Comparison of ENCODE assay signal across 8 cellular contexts in the genomic region with DNA sequence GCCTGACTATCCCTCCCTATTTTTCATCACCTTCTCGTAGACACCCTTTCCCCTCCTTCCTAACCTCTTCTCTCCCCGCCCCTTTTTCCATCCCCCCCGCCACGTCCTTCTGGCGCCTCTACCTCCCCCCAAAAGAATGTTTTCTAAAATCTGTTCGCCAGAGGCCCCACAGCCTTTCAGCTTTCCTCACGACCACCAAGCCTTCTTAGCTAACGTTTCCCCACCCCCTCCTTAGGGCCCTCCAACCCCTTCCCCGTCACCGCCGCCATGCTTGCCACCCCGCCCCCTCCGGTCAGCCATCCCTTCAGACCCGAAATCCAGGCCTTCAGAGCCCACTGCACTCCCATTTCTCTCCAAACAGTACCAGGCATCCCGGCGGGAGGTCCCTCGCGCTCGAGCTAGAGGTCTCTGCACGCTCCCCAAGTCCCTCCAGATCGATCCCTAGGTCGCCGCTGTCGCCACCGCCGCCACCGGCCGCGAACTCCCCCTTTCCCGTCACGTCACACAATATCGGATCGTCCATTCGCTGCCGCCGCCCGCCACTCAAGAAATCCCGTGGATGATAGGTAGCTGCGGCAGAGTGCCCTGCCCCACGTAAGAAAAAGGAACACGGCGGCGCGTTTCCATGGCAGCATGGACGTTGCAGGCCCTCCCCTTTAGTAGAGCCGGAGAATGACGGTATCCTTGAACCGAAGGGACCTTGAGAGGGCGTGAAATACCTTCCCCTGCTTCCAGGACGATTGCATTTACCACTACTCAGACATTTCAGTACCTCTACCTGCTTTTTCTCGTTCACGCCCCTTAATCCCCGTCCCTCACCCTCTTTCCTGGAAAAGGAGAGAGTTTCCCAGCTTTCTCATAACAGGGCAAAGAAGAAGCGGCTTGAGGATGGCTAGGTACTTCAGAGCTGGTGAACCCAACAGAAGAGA. TPM values are rescaled to one million over a fixed set of nuclear protein-coding genes. Genes with fewer than 3 reads are reported as not detected.
DNase-seq lines count a peak whose midpoint lies in the region; ATAC-seq and TF ChIP-seq lines count a peak whose summit lies in the region.

A gene with protein sequence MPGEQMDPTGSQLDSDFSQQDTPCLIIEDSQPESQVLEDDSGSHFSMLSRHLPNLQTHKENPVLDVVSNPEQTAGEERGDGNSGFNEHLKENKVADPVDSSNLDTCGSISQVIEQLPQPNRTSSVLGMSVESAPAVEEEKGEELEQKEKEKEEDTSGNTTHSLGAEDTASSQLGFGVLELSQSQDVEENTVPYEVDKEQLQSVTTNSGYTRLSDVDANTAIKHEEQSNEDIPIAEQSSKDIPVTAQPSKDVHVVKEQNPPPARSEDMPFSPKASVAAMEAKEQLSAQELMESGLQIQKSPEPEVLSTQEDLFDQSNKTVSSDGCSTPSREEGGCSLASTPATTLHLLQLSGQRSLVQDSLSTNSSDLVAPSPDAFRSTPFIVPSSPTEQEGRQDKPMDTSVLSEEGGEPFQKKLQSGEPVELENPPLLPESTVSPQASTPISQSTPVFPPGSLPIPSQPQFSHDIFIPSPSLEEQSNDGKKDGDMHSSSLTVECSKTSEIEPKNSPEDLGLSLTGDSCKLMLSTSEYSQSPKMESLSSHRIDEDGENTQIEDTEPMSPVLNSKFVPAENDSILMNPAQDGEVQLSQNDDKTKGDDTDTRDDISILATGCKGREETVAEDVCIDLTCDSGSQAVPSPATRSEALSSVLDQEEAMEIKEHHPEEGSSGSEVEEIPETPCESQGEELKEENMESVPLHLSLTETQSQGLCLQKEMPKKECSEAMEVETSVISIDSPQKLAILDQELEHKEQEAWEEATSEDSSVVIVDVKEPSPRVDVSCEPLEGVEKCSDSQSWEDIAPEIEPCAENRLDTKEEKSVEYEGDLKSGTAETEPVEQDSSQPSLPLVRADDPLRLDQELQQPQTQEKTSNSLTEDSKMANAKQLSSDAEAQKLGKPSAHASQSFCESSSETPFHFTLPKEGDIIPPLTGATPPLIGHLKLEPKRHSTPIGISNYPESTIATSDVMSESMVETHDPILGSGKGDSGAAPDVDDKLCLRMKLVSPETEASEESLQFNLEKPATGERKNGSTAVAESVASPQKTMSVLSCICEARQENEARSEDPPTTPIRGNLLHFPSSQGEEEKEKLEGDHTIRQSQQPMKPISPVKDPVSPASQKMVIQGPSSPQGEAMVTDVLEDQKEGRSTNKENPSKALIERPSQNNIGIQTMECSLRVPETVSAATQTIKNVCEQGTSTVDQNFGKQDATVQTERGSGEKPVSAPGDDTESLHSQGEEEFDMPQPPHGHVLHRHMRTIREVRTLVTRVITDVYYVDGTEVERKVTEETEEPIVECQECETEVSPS (N-terminal part only) (minus strand): TSS at position 484 of the 929 bp plus-strand sequence. CDS start 113 bp downstream, at position 371.

- H3K27me3 Mint-ChIP-seq in naive thymus-derived CD8-positive, alpha-beta T cell = no peaks in the 10 kb centered on the region
- H3K27me3 Mint-ChIP-seq in stimulated activated naive B cell treated with anti-CD40 and anti-IgM and Interleukin-4, amounts not matched to agents 10 μg/mL and 1 μg/mL and 100 μg/mL, for 72 hours = no peaks in the 10 kb centered on the region

- H3K9me3 Mint-ChIP-seq in naive thymus-derived CD8-positive, alpha-beta T cell = no peaks in the 10 kb centered on the region
- H3K9me3 Mint-ChIP-seq in stimulated activated naive B cell treated with anti-CD40 and anti-IgM and Interleukin-4, amounts not matched to agents 10 μg/mL and 1 μg/mL and 100 μg/mL, for 72 hours = no peaks in the 10 kb centered on the region

- H3K4me3 Mint-ChIP-seq in naive thymus-derived CD8-positive, alpha-beta T cell = peak within 1 kb of the TSS; percentile 88 to 100 (median 98)
- H3K4me3 Mint-ChIP-seq in stimulated activated naive B cell treated with anti-CD40 and anti-IgM and Interleukin-4, amounts not matched to agents 10 μg/mL and 1 μg/mL and 100 μg/mL, for 72 hours = peak within 1 kb of the TSS; percentile 87 to 94

- POLR2A ChIA-PET in naive thymus-derived CD8-positive, alpha-beta T cell (lab: Charles Lee) = interaction anchor here (0.8 to 7.0 kb wide), 3 partner anchors 10 to 21 kb away, joined by 3 to 56 read pairs (median 16); no protein-coding TSS in a partner anchor

- H3K4me1 Mint-ChIP-seq in naive thymus-derived CD8-positive, alpha-beta T cell = peaks cover 20 to 42% (median 34%) of the 10 kb centered on the region in 4 donors
- H3K4me1 Mint-ChIP-seq in stimulated activated naive B cell treated with anti-CD40 and anti-IgM and Interleukin-4, amounts not matched to agents 10 μg/mL and 1 μg/mL and 100 μg/mL, for 72 hours = peaks cover 12 to 16% of the 10 kb centered on the region in 2 donors

- peak within 1 kb of the TSS; percentile 92 to 100 (median 98) for H3K27ac Mint-ChIP-seq in naive thymus-derived CD8-positive, alpha-beta T cell
- peak within 1 kb of the TSS; percentile 97 for H3K27ac Mint-ChIP-seq in stimulated activated naive B cell treated with anti-CD40 and anti-IgM and Interleukin-4, amounts not matched to agents 10 μg/mL and 1 μg/mL and 100 μg/mL, for 72 hours

- peaks cover 0 to 25% (median 3%) of the 10 kb centered on the region in 3 donors for H3K36me3 Mint-ChIP-seq in naive thymus-derived CD8-positive, alpha-beta T cell
- H3K36me3 Mint-ChIP-seq in stimulated activated naive B cell treated with anti-CD40 and anti-IgM and Interleukin-4, amounts not matched to agents 10 μg/mL and 1 μg/mL and 100 μg/mL, for 72 hours = peaks cover 9 to 29% of the 10 kb centered on the region in 2 donors

- ATAC-seq in naive thymus-derived CD8-positive, alpha-beta T cell = peak; percentile 97 to 98
- peak; percentile 99 to 100 for ATAC-seq in stimulated activated naive B cell treated with anti-CD40 and anti-IgM and Interleukin-4, amounts not matched to agents 10 μg/mL and 1 μg/mL and 100 μg/mL, for 72 hours (replicated peaks)

- H3K4me3 ChIP-seq in H7 (ENCODE audit: insufficient read depth, low read depth, low read length) (peak within 1 kb of the TSS; percentile 78), fibroblast of mammary gland (ENCODE audit: control insufficient read depth, low read depth, low read length) (peak within 1 kb of the TSS; percentile 97)

- TF ChIP-seq CTCF in fibroblast of mammary gland (conservative IDR thresholded peaks at IDR 0.05; ENCODE audit: control insufficient read depth, insufficient read depth, low read depth, low read length) = no peak

- no peaks in the 10 kb centered on the region; the same call in 1 of the 2 replicates for H3K27me3 ChIP-seq in H7 (ENCODE audit: control insufficient read depth, insufficient read depth, low read length)

- H3K36me3 ChIP-seq in H7 (replicated peaks; ENCODE audit: control insufficient read depth, insufficient read depth, low read length) = peaks cover 8% of the 10 kb centered on the region

- DNase-seq in EL = peak; percentile 95
- peak; percentile 93 for DNase-seq in H7
- DNase-seq in M059J (ENCODE audit: low read depth) = peak; percentile 95
- peak; percentile 92 to 95 for DNase-seq in SHP77 (lab: John Stamatoyannopoulos, UW)
- peak; percentile 91 for DNase-seq in activated T-helper 9 cell treated with anti-CD3 and anti-CD28 coated beads, Interleukin-2, amount 50 U/mL, for 16 hours (ENCODE audit: low read depth)
- peak; percentile 90 for DNase-seq in fibroblast of mammary gland (ENCODE audit: low read depth)
- peak; percentile 85 to 98 (median 94) for DNase-seq in naive thymus-derived CD8-positive, alpha-beta T cell
- DNase-seq in stimulated activated naive B cell treated with anti-CD40 and anti-IgM and Interleukin-4, amounts not matched to agents 10 μg/mL and 1 μg/mL and 100 μg/mL, for 72 hours = peak; percentile 92

RNA-seq across cellular contexts. Expression of the gene that starts here (rescaled TPM):
- total RNA-seq in H7 (2014; rRNA removed; shearing (Covaris generic)) = 36.6 and 43.5 TPM in 2 replicates
- total RNA-seq in M059J (2014; rRNA removed; shearing (Covaris generic)) = 31.0 and 40.6 TPM in 2 replicates
- total RNA-seq in naive thymus-derived CD8-positive, alpha-beta T cell = 10 to 100 TPM; 34.9 to 37.7 TPM
- 1 to 10 TPM; 6.5 to 8.5 (median 7.8) TPM for polyA plus RNA-seq in naive thymus-derived CD8-positive, alpha-beta T cell

Comparison
In these comparisons a context has a peak if more than half of its experiments do, and no peak if none do; other contexts are left out.
1. Peak in every context shown above with its lines: DNase-seq, ATAC-seq and H3K4me3 ChIP-seq.